ENCODE assay signal across 11 cellular contexts in genomic region chr20:10619427-10619826, GRCh38. TPM values are rescaled to one million over a fixed set of nuclear protein-coding genes. Genes with fewer than 3 reads are reported as not detected.
DNase-seq lines count a peak whose midpoint lies in the region; ATAC-seq, FAIRE-seq and TF ChIP-seq lines count a peak whose summit lies in the region.
"Had no signal": no experiment of that assay in that cellular context is flagged by ENCODE, and none has a peak within 500 bp of the region (broad histone marks: within the 10 kb centered on the region; RNA-seq: fewer than 3 reads in every experiment).

No MANE protein-coding gene starts in this region.

- H3K27me3 ChIP-seq in fibroblast of lung (ENCODE audit: control insufficient read depth, insufficient read depth, low read length) (no peaks in the 10 kb centered on the region), H7 (ENCODE audit: control insufficient read depth, insufficient read depth, low read length) (no peaks in the 10 kb centered on the region), thyroid gland (no peaks in the 10 kb centered on the region)
- H3K27me3 ChIP-seq: heart left ventricle, pancreas had no signal

- DNase-seq in H54 (ENCODE audit: insufficient read length, low spot score) (peak; percentile 28), RKO (ENCODE audit: low spot score) (peak; percentile 37), fibroblast of lung (ENCODE audit: low read depth in 2 of 2) (peak; percentile 95 to 96), retinal pigment epithelial cell (ENCODE audit: low read depth) (peak; percentile 84), H7 (no peak), thyroid gland (no peak)
- DNase-seq: heart left ventricle, NCI-H526 treated with DMSO at 0.1 percent for 48 hours, pancreas had no signal

- H3K27ac ChIP-seq in fibroblast of lung (ENCODE audit: insufficient read depth, low read length), result peak overlapping the region; percentile 13
- no peak overlapping the region for H3K27ac ChIP-seq in thyroid gland
- H3K27ac ChIP-seq: pancreas had no signal

- no peak overlapping the region for H3K9ac ChIP-seq in fibroblast of lung (ENCODE audit: insufficient read depth, low read length)

- no peaks in the 10 kb centered on the region for H3K79me2 ChIP-seq in fibroblast of lung (ENCODE audit: control insufficient read depth, insufficient read depth, low read length)

- ATAC-seq in GM19455 (IDR thresholded peaks at IDR 0.05; ENCODE audit: unreplicated experiment), result no peak
- no peak for ATAC-seq in GM21390 (IDR thresholded peaks at IDR 0.05; ENCODE audit: unreplicated experiment)

- FAIRE-seq in H54 (lab: Jason Lieb, UNC), result no peak
- FAIRE-seq: pancreas had no signal

- H2AFZ ChIP-seq in fibroblast of lung (ENCODE audit: low read length), result peak overlapping the region; percentile 45

- WGBS in thyroid gland, 2 donors, result 78 to 83% methylated on average over 3 of the region's 3 CpGs

- TF ChIP-seq POLR2A in H54 (IDR thresholded peaks at IDR 0.05; ENCODE audit: low read depth, low read length) (no peak), thyroid gland (IDR thresholded peaks at IDR 0.05) (no peak)

- H3K4me3 ChIP-seq in fibroblast of lung (replicated peaks in 1 of 4; ENCODE audit: control extremely low read depth in 1 of 4, insufficient read depth in 1 of 4, low read depth in 3 of 4, low read length in 4 of 4) (no peak overlapping the region), retinal pigment epithelial cell (ENCODE audit: low read length) (no peak overlapping the region), H7 (ENCODE audit: insufficient read depth, low read depth, low read length) (no peak overlapping the region), thyroid gland (replicated peaks in 1 of 3) (no peak overlapping the region)
- H3K4me3 ChIP-seq: heart left ventricle, pancreas had no signal

- H3K4me2 ChIP-seq in fibroblast of lung (ENCODE audit: extremely low read depth, insufficient read depth, low read length), result peak overlapping the region; percentile 44

- H3K4me1 ChIP-seq in fibroblast of lung (ENCODE audit: control insufficient read depth, extremely low read depth, insufficient read depth, low read length) (peaks cover 12% of the 10 kb centered on the region), thyroid gland (peaks cover 8 to 14% of the 10 kb centered on the region in 2 donors)
- H3K4me1 ChIP-seq: pancreas had no signal

- H3K9me3 ChIP-seq in fibroblast of lung (ENCODE audit: control insufficient read depth, insufficient read depth, low read depth, low read length) (no peaks in the 10 kb centered on the region), thyroid gland (no peaks in the 10 kb centered on the region)
- H3K9me3 ChIP-seq: heart left ventricle, pancreas had no signal

- H3K36me3 ChIP-seq in fibroblast of lung (ENCODE audit: control insufficient read depth, insufficient read depth, low read length) (no peaks in the 10 kb centered on the region), H7 (replicated peaks; ENCODE audit: control insufficient read depth, insufficient read depth, low read length) (no peaks in the 10 kb centered on the region), thyroid gland (no peaks in the 10 kb centered on the region)
- H3K36me3 ChIP-seq: heart left ventricle, pancreas had no signal

- intact Hi-C loops in thyroid gland (cut with DNase I), result no loop called here

- H4K20me1 ChIP-seq in fibroblast of lung (ENCODE audit: control insufficient read depth, extremely low read depth, insufficient read depth, low read length), result no peaks in the 10 kb centered on the region

- TF ChIP-seq CTCF in fibroblast of lung (conservative IDR thresholded peaks at IDR 0.05 in 1 of 2, IDR thresholded peaks at IDR 0.05 in 1 of 2; ENCODE audit: low read depth in 1 of 2, low read length in 2 of 2), result no peak
- TF ChIP-seq CTCF in retinal pigment epithelial cell (conservative IDR thresholded peaks at IDR 0.05; ENCODE audit: low read depth, low read length), result no peak
- no peak for TF ChIP-seq CTCF in thyroid gland (IDR thresholded peaks at IDR 0.05)

RNA-seq across cellular contexts. Expression of gene JAG1, which starts 54.4 kb away (rescaled TPM):
- total RNA-seq in fibroblast of lung (34.2 and 57.3 TPM in 2 replicates), thyroid gland (10 to 100 TPM; 41.2 to 67.9 (median 46.2) TPM)
- 5.8 and 16.3 TPM in 2 replicates for polyA plus RNA-seq in fibroblast of lung
- polyA plus RNA-seq in fibroblast of lung (2012), result 6.2 and 17.1 TPM in 2 replicates
- polyA minus RNA-seq in fibroblast of lung (ENCODE audit: low replicate concordance), result 28.6 and 44.2 TPM in 2 replicates
- 21.9 and 30.0 TPM in 2 replicates for total RNA-seq in H7 (2014; rRNA removed; shearing (Covaris generic))

Comparison
In these comparisons a context has a peak if more than half of its experiments do, and no peak if none do; other contexts are left out.
1. DNase-seq: peak in H54 (single experiment), RKO (single experiment), fibroblast of lung (2 of 2) and retinal pigment epithelial cell (single experiment); none in H7 (single experiment) and thyroid gland (0 of 2).